In genomic region chr7:76531643-76532042, GRCh38 we compare ENCODE assay signal across 7 cellular contexts. TPM values are rescaled to one million over a fixed set of nuclear protein-coding genes. Genes with fewer than 3 reads are reported as not detected.
"Had no signal": no experiment of that assay in that cellular context is flagged by ENCODE, and none has a peak within 500 bp of the region (broad histone marks: within the 10 kb centered on the region; RNA-seq: fewer than 3 reads in every experiment).

No MANE protein-coding gene starts in this region.

RNA-seq across cellular contexts. Expression of gene SPDYE16, which starts 11.5 kb away (rescaled TPM):
- total RNA-seq: PC-3, PC-9, Right ventricle myocardium inferior, Right ventricle myocardium superior, RPMI7951, SJSA1, SK-MEL-5 had no signal

RNA-seq across cellular contexts. Expression of gene UPK3B, which starts 21.3 kb away (rescaled TPM):
- total RNA-seq: RPMI7951, SK-MEL-5 had no signal
